1 cellular context compared by ENCODE assay signal in genomic region chr12:201361-201760, GRCh38.
TF ChIP-seq lines count a peak whose summit lies in the region.

No MANE protein-coding gene starts in this region.

TF ChIP-seq in HEK293, 187 proteins besides CTCF, POLR2A, EP300 and RAD21 (continued from another document):
- TF ChIP-seq ZNF518A (tag by site-specific recombination; conservative IDR thresholded peaks at IDR 0.05; ENCODE audit: low read depth) (no peak), ZNF23 (tag by site-specific recombination; IDR thresholded peaks at IDR 0.05; ENCODE audit: borderline replicate concordance) (no peak), EGR2 (tag by site-specific recombination; IDR thresholded peaks at IDR 0.05; ENCODE audit: low read depth) (peak; percentile 84), ZNF585B (tag by site-specific recombination; IDR thresholded peaks at IDR 0.05) (no peak), KLF1 (tag by site-specific recombination; IDR thresholded peaks at IDR 0.05) (no peak)
